In genomic region chr16:67474551-67474950, GRCh38 we compare ENCODE assay signal across 16 cellular contexts. TPM values are rescaled to one million over a fixed set of nuclear protein-coding genes. Genes with fewer than 3 reads are reported as not detected.
DNase-seq lines count a peak whose midpoint lies in the region; ATAC-seq and TF ChIP-seq lines count a peak whose summit lies in the region.
"Had no signal": no experiment of that assay in that cellular context is flagged by ENCODE, and none has a peak within 500 bp of the region (broad histone marks: within the 10 kb centered on the region; RNA-seq: fewer than 3 reads in every experiment).

No MANE protein-coding gene starts in this region.

- POLR2A ChIA-PET in activated CD8-positive, alpha-beta T cell treated with anti-CD3 and anti-CD28 coated beads for 36 hours (lab: Charles Lee), result no interaction called here
- POLR2A ChIA-PET in activated CD8-positive, alpha-beta T cell treated with anti-CD3 and anti-CD28 coated beads, Interleukin-2, amount 10 ng/mL, durations not matched to agents 7 days and 5 days (lab: Charles Lee), result no interaction called here
- POLR2A ChIA-PET in AG04450 (lab: Yijun Ruan, JAX), result no interaction called here
- POLR2A ChIA-PET in A673 (lab: Charles Lee; ENCODE audit: low non-redundant PET), result no interaction called here

- H3K27ac Mint-ChIP-seq in activated CD8-positive, alpha-beta T cell treated with anti-CD3 and anti-CD28 coated beads for 36 hours, result peak overlapping the region; percentile 1
- no peak overlapping the region for H3K27ac Mint-ChIP-seq in activated CD8-positive, alpha-beta T cell treated with anti-CD3 and anti-CD28 coated beads, Interleukin-2, amount 10 ng/mL, durations not matched to agents 7 days and 5 days
- peak overlapping the region; percentile 63 for H3K27ac Mint-ChIP-seq in T-helper 17 cell
- H3K27ac Mint-ChIP-seq in neural progenitor cell, result no peak overlapping the region

- H3K4me1 ChIP-seq in neural progenitor cell (no peaks in the 10 kb centered on the region), A673 (ENCODE audit: insufficient read depth, low read length, poor library complexity, severe bottlenecking) (no peaks in the 10 kb centered on the region)

- peak overlapping the region; percentile 20 for H3K9ac ChIP-seq in neural progenitor cell

- TF ChIP-seq CTCF in activated CD8-positive, alpha-beta T cell treated with anti-CD3 and anti-CD28 coated beads for 36 hours (IDR thresholded peaks at IDR 0.05), result no peak
- no peak for TF ChIP-seq CTCF in AG04450 (IDR thresholded peaks at IDR 0.05; ENCODE audit: low read depth, low read length)
- no peak for TF ChIP-seq CTCF in neural progenitor cell (IDR thresholded peaks at IDR 0.05)
- TF ChIP-seq CTCF in A673 (conservative IDR thresholded peaks at IDR 0.05; ENCODE audit: low read depth, low read length), result no peak

- H3F3A ChIP-seq in neural progenitor cell (ENCODE audit: low read depth), result no peaks in the 10 kb centered on the region

- intact Hi-C loops in activated CD8-positive, alpha-beta T cell treated with anti-CD3 and anti-CD28 coated beads for 36 hours (cut with micrococcal nuclease), result no loop called here
- intact Hi-C loops in A673 (cut with micrococcal nuclease; ENCODE audit: unreplicated experiment), result no loop called here

- no peak for DNase-seq in activated CD8-positive, alpha-beta T cell treated with anti-CD3 and anti-CD28 coated beads for 36 hours
- no peak for DNase-seq in activated CD8-positive, alpha-beta T cell treated with anti-CD3 and anti-CD28 coated beads, Interleukin-2, amount 10 ng/mL, durations not matched to agents 7 days and 5 days
- DNase-seq in AG04450 (ENCODE audit: low read depth, low spot score) (no peak), T-helper 17 cell (no peak), neural progenitor cell (ENCODE audit: low spot score) (no peak), A673 (ENCODE audit: low spot score) (no peak)
- DNase-seq: C1 segment of cervical spinal cord; CD4-positive, alpha-beta memory T cell; EL had no signal

- no peaks in the 10 kb centered on the region for H3K9me3 Mint-ChIP-seq in activated CD8-positive, alpha-beta T cell treated with anti-CD3 and anti-CD28 coated beads for 36 hours
- no peaks in the 10 kb centered on the region for H3K9me3 Mint-ChIP-seq in activated CD8-positive, alpha-beta T cell treated with anti-CD3 and anti-CD28 coated beads, Interleukin-2, amount 10 ng/mL, durations not matched to agents 7 days and 5 days (ENCODE audit: insufficient read depth)
- no peaks in the 10 kb centered on the region for H3K9me3 Mint-ChIP-seq in neural progenitor cell
- H3K9me3 Mint-ChIP-seq: CD4-positive, alpha-beta memory T cell had no signal

- H3K4me3 Mint-ChIP-seq in activated CD8-positive, alpha-beta T cell treated with anti-CD3 and anti-CD28 coated beads for 36 hours, result no peak overlapping the region
- no peak overlapping the region for H3K4me3 Mint-ChIP-seq in activated CD8-positive, alpha-beta T cell treated with anti-CD3 and anti-CD28 coated beads, Interleukin-2, amount 10 ng/mL, durations not matched to agents 7 days and 5 days
- no peak overlapping the region for H3K4me3 Mint-ChIP-seq in T-helper 17 cell
- no peak overlapping the region for H3K4me3 Mint-ChIP-seq in neural progenitor cell
- H3K4me3 Mint-ChIP-seq: IgD-negative memory B cell had no signal

- H3K4me2 ChIP-seq in neural progenitor cell, result no peak overlapping the region

- H3K27me3 ChIP-seq in AG04450 (ENCODE audit: control insufficient read depth, insufficient read depth, low read length) (no peaks in the 10 kb centered on the region), neural progenitor cell (no peaks in the 10 kb centered on the region), A673 (replicated peaks; ENCODE audit: insufficient read depth, low read depth, low read length, poor library complexity) (no peaks in the 10 kb centered on the region)

- peak overlapping the region; percentile 11 for H3K27ac ChIP-seq in AG04450 (ENCODE audit: low read depth, low read length)
- no peak overlapping the region for H3K27ac ChIP-seq in neural progenitor cell
- H3K27ac ChIP-seq in A673 (ENCODE audit: low read depth, low read length, poor library complexity, severe bottlenecking), result no peak overlapping the region
- H3K27ac ChIP-seq: 22Rv1 had no signal

- peaks cover 14% of the 10 kb centered on the region for H4K20me1 ChIP-seq in neural progenitor cell (ENCODE audit: low read depth)

- H3K9me3 ChIP-seq in AG04450 (ENCODE audit: control insufficient read depth, insufficient read depth, low read length) (no peaks in the 10 kb centered on the region), T-helper 17 cell (ENCODE audit: control insufficient read depth, low read length, poor library complexity, severe bottlenecking) (no peaks in the 10 kb centered on the region), neural progenitor cell (ENCODE audit: low read depth) (no peaks in the 10 kb centered on the region), A673 (ENCODE audit: low read depth, low read length, poor library complexity, severe bottlenecking) (no peaks in the 10 kb centered on the region)
- H3K9me3 ChIP-seq: HAP-1 had no signal

- H3K4me1 Mint-ChIP-seq in activated CD8-positive, alpha-beta T cell treated with anti-CD3 and anti-CD28 coated beads for 36 hours (ENCODE audit: low read depth), result peaks cover 43% of the 10 kb centered on the region
- H3K4me1 Mint-ChIP-seq in activated CD8-positive, alpha-beta T cell treated with anti-CD3 and anti-CD28 coated beads, Interleukin-2, amount 10 ng/mL, durations not matched to agents 7 days and 5 days (ENCODE audit: low read depth), result peaks cover 12% of the 10 kb centered on the region
- peaks cover 41% of the 10 kb centered on the region for H3K4me1 Mint-ChIP-seq in T-helper 17 cell
- peaks cover 8% of the 10 kb centered on the region for H3K4me1 Mint-ChIP-seq in neural progenitor cell

- no peaks in the 10 kb centered on the region for H3K27me3 Mint-ChIP-seq in activated CD8-positive, alpha-beta T cell treated with anti-CD3 and anti-CD28 coated beads for 36 hours
- H3K27me3 Mint-ChIP-seq in activated CD8-positive, alpha-beta T cell treated with anti-CD3 and anti-CD28 coated beads, Interleukin-2, amount 10 ng/mL, durations not matched to agents 7 days and 5 days (ENCODE audit: low read depth), result no peaks in the 10 kb centered on the region
- H3K27me3 Mint-ChIP-seq in T-helper 17 cell (no peaks in the 10 kb centered on the region), neural progenitor cell (ENCODE audit: insufficient read depth, low read depth) (peaks cover 2% of the 10 kb centered on the region)
- H3K27me3 Mint-ChIP-seq: CD4-positive, alpha-beta memory T cell; IgD-negative memory B cell had no signal

- H3K4me3 ChIP-seq in AG04450 (ENCODE audit: low read depth, low read length) (no peak overlapping the region), neural progenitor cell (no peak overlapping the region), A673 (ENCODE audit: low read depth, low read length, poor library complexity, severe bottlenecking) (no peak overlapping the region)
- H3K4me3 ChIP-seq: HAP-1 had no signal

- no peak for ATAC-seq in activated CD8-positive, alpha-beta T cell treated with anti-CD3 and anti-CD28 coated beads for 36 hours
- ATAC-seq in activated CD8-positive, alpha-beta T cell treated with anti-CD3 and anti-CD28 coated beads, Interleukin-2, amount 10 ng/mL, durations not matched to agents 7 days and 5 days, result no peak
- ATAC-seq in T-helper 17 cell (no peak), HG03469 (IDR thresholded peaks at IDR 0.05; ENCODE audit: unreplicated experiment) (no peak), GM18498 (IDR thresholded peaks at IDR 0.05; ENCODE audit: unreplicated experiment) (no peak)

- CTCF ChIA-PET in activated CD8-positive, alpha-beta T cell treated with anti-CD3 and anti-CD28 coated beads for 36 hours (lab: Charles Lee), result interaction anchor here (1.0 to 2.5 kb wide), 4 partner anchors 8 to 40 kb away, joined by 3 to 9 read pairs (median 7); no protein-coding TSS in a partner anchor
- CTCF ChIA-PET in activated CD8-positive, alpha-beta T cell treated with anti-CD3 and anti-CD28 coated beads, Interleukin-2, amount 10 ng/mL, durations not matched to agents 7 days and 5 days (lab: Charles Lee), result interaction anchor here (1.1 kb wide), 1 partner anchor 40 kb away, joined by 4 read pairs; no protein-coding TSS in a partner anchor
- CTCF ChIA-PET in AG04450 (lab: Charles Lee), result interaction anchor here (1.0 to 2.2 kb wide), 2 partner anchors 9 to 40 kb away, joined by 3 to 8 read pairs; no protein-coding TSS in a partner anchor
- CTCF ChIA-PET in A673 (lab: Charles Lee), result no interaction called here

- peaks cover 48% of the 10 kb centered on the region for H3K79me2 ChIP-seq in neural progenitor cell (ENCODE audit: low read depth)

- H3K36me3 Mint-ChIP-seq in activated CD8-positive, alpha-beta T cell treated with anti-CD3 and anti-CD28 coated beads for 36 hours (ENCODE audit: low read depth), result no peaks in the 10 kb centered on the region
- peaks cover 3% of the 10 kb centered on the region for H3K36me3 Mint-ChIP-seq in activated CD8-positive, alpha-beta T cell treated with anti-CD3 and anti-CD28 coated beads, Interleukin-2, amount 10 ng/mL, durations not matched to agents 7 days and 5 days (ENCODE audit: low read depth)
- H3K36me3 Mint-ChIP-seq in T-helper 17 cell (ENCODE audit: low read depth) (peaks cover 3% of the 10 kb centered on the region), neural progenitor cell (no peaks in the 10 kb centered on the region)

- no peaks in the 10 kb centered on the region for H3K36me3 ChIP-seq in neural progenitor cell
- H3K36me3 ChIP-seq in A673 (ENCODE audit: insufficient read depth, low read length, poor library complexity, severe bottlenecking), result no peaks in the 10 kb centered on the region
- H3K36me3 ChIP-seq: HAP-1 had no signal

- BruUV-seq in A673 (replicated peaks; lab: Mats Ljungman, UMichigan), result no TSS peak

- H2AFZ ChIP-seq in neural progenitor cell (replicated peaks), result no peak overlapping the region

RNA-seq across cellular contexts. Expression of gene ATP6V0D1, which starts 6.4 kb away (rescaled TPM):
- total RNA-seq in activated CD8-positive, alpha-beta T cell treated with anti-CD3 and anti-CD28 coated beads for 36 hours, result 10 to 100 TPM; 17.5 to 18.2 TPM
- total RNA-seq in activated CD8-positive, alpha-beta T cell treated with anti-CD3 and anti-CD28 coated beads, Interleukin-2, amount 10 ng/mL, durations not matched to agents 7 days and 5 days, result 10 to 100 TPM; 52.7 to 58.1 TPM
- 101 and 121 TPM in 2 replicates for polyA plus RNA-seq in AG04450 (2011; rRNA removed)
- 164 and 206 TPM in 2 replicates for polyA minus RNA-seq in AG04450 (2011; rRNA and poly(A)+ RNA removed)
- 10 to 100 TPM; 76.4 to 87.5 TPM for total RNA-seq in T-helper 17 cell
- 29.7 and 42.0 TPM in 2 replicates for total RNA-seq in neural progenitor cell (ENCODE audit: low replicate concordance)
- total RNA-seq in A673 (2021), result 56.5 and 63.9 TPM in 2 replicates

RNA-seq across cellular contexts. Expression of gene AGRP, which starts 8.8 kb away (rescaled TPM):
- not detected for total RNA-seq in activated CD8-positive, alpha-beta T cell treated with anti-CD3 and anti-CD28 coated beads for 36 hours
- not detected for total RNA-seq in activated CD8-positive, alpha-beta T cell treated with anti-CD3 and anti-CD28 coated beads, Interleukin-2, amount 10 ng/mL, durations not matched to agents 7 days and 5 days
- not detected in 2 replicates for polyA plus RNA-seq in AG04450 (2011; rRNA removed)
- polyA minus RNA-seq in AG04450 (2011; rRNA and poly(A)+ RNA removed), result not detected in 2 replicates
- not detected for total RNA-seq in T-helper 17 cell
- total RNA-seq in neural progenitor cell (ENCODE audit: low replicate concordance), result not detected in 2 replicates
- total RNA-seq in A673 (2021), result not detected in 2 replicates
- total RNA-seq: CD4-positive, alpha-beta memory T cell; H1; HT-29 had no signal
- polyA plus RNA-seq: CD4-positive, alpha-beta memory T cell; H1; IgD-negative memory B cell had no signal

RNA-seq across cellular contexts. Expression of gene HSD11B2, which starts 43.6 kb away (rescaled TPM):
- total RNA-seq in activated CD8-positive, alpha-beta T cell treated with anti-CD3 and anti-CD28 coated beads for 36 hours, result 1 to 10 TPM; 1.6 to 2.3 TPM
- total RNA-seq in activated CD8-positive, alpha-beta T cell treated with anti-CD3 and anti-CD28 coated beads, Interleukin-2, amount 10 ng/mL, durations not matched to agents 7 days and 5 days, result not detected
- 0.07 TPM in 1 of 2 replicates, not detected in the other for polyA plus RNA-seq in AG04450 (2011; rRNA removed)
- polyA minus RNA-seq in AG04450 (2011; rRNA and poly(A)+ RNA removed), result not detected in 2 replicates
- not detected for total RNA-seq in T-helper 17 cell
- total RNA-seq in neural progenitor cell (ENCODE audit: low replicate concordance), result 1.6 TPM in 1 of 2 replicates, not detected in the other
- 1.6 and 2.3 TPM in 2 replicates for total RNA-seq in A673 (2021)
- total RNA-seq: CD4-positive, alpha-beta memory T cell had no signal
- polyA plus RNA-seq: IgD-negative memory B cell had no signal

RNA-seq across cellular contexts. Expression of gene RIPOR1, which starts 54.1 kb away (rescaled TPM):
- 10 to 100 TPM; 15.7 to 20.0 TPM for total RNA-seq in activated CD8-positive, alpha-beta T cell treated with anti-CD3 and anti-CD28 coated beads for 36 hours
- 10 to 100 TPM; 10.6 to 13.7 TPM for total RNA-seq in activated CD8-positive, alpha-beta T cell treated with anti-CD3 and anti-CD28 coated beads, Interleukin-2, amount 10 ng/mL, durations not matched to agents 7 days and 5 days
- polyA plus RNA-seq in AG04450 (2011; rRNA removed), result 9.9 and 11.5 TPM in 2 replicates
- 17.7 and 28.8 TPM in 2 replicates for polyA minus RNA-seq in AG04450 (2011; rRNA and poly(A)+ RNA removed)
- total RNA-seq in T-helper 17 cell, result 10 to 100 TPM; 46.5 to 66.0 TPM
- total RNA-seq in neural progenitor cell (ENCODE audit: low replicate concordance), result 8.7 and 13.5 TPM in 2 replicates
- 22.9 and 29.0 TPM in 2 replicates for total RNA-seq in A673 (2021)

RNA-seq across cellular contexts. Expression of gene ZDHHC1, which starts 58.3 kb away (rescaled TPM):
- under 1 TPM; 0.54 to 0.60 TPM for total RNA-seq in activated CD8-positive, alpha-beta T cell treated with anti-CD3 and anti-CD28 coated beads for 36 hours
- total RNA-seq in activated CD8-positive, alpha-beta T cell treated with anti-CD3 and anti-CD28 coated beads, Interleukin-2, amount 10 ng/mL, durations not matched to agents 7 days and 5 days, result under 1 TPM in 1 of 2 experiments, not detected in 1; 0.26 TPM
- polyA plus RNA-seq in AG04450 (2011; rRNA removed), result 1.9 and 2.7 TPM in 2 replicates
- 2.6 and 4.6 TPM in 2 replicates for polyA minus RNA-seq in AG04450 (2011; rRNA and poly(A)+ RNA removed)
- under 1 TPM in 1 of 2 donors, not detected in 1; 0.35 TPM for total RNA-seq in T-helper 17 cell
- 1.5 and 2.2 TPM in 2 replicates for total RNA-seq in neural progenitor cell (ENCODE audit: low replicate concordance)
- total RNA-seq in A673 (2021), result 5.3 and 6.8 TPM in 2 replicates
- total RNA-seq: CD4-positive, alpha-beta memory T cell had no signal
- polyA plus RNA-seq: CD4-positive, alpha-beta memory T cell had no signal

Comparison
In these comparisons a context has a peak if more than half of its experiments do, and no peak if none do; other contexts are left out.
1. H3K27ac Mint-ChIP-seq: peak in activated CD8-positive, alpha-beta T cell treated with anti-CD3 and anti-CD28 coated beads for 36 hours (single experiment) and T-helper 17 cell (single experiment); none in activated CD8-positive, alpha-beta T cell treated with anti-CD3 and anti-CD28 coated beads, Interleukin-2, amount 10 ng/mL, durations not matched to agents 7 days and 5 days (single experiment) and neural progenitor cell (single experiment).